Comparison of ENCODE assay signal across 24 cellular contexts in the genomic region with DNA sequence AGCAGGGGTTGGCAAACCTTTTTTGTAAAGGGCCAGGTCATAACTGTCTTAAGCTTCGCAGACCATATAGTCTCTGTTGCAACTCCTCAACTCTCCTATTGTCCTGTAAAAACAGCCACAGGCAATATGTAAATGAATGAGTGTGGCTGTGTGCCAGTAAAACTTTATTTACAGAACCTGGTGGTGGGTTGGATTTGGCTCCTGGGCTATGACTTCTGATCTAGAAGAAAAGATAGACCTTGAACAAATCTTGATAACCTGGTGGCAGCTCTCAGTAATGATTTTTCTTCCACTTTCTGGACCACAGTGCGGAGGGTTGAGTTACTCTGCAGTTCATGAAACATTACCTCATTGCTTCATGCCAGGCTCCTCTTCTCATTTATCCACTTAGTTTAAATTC.
"Had no signal": no experiment of that assay in that cellular context is flagged by ENCODE, and none has a peak within 500 bp of the region (broad histone marks: within the 10 kb centered on the region; RNA-seq: fewer than 3 reads in every experiment).

No MANE protein-coding gene starts in this region.

- H3K36me3 ChIP-seq: brain microvascular endothelial cell, cardiac muscle cell had no signal

- H3K4me3 ChIP-seq: cardiac muscle cell had no signal

- H3K9ac ChIP-seq: KMS-11 had no signal

- H3K4me2 ChIP-seq: KMS-11 had no signal

- H3K27me3 ChIP-seq: brain microvascular endothelial cell, cardiac muscle cell had no signal

- ATAC-seq: activated CD8-positive, alpha-beta memory T cell treated with anti-CD3 and anti-CD28 coated beads, Interleukin-2, amount 10 ng/mL, durations not matched to agents 7 days and 5 days; activated T-cell treated with anti-CD3 and anti-CD28 coated beads, Interleukin-2, amount 50 U/mL, for 4 hours; activated T-helper 17 cell treated with anti-CD3 and anti-CD28 coated beads, Interleukin-2, amount 50 U/mL, for 72 hours; PC-3 had no signal

- DNase-seq: activated B cell treated with CpG ODN at 0.5 μM for 24 hours; activated CD4-positive, alpha-beta T cell treated with anti-CD3 and anti-CD28 coated beads for 1 hour; activated CD4-positive, alpha-beta T cell treated with anti-CD3 and anti-CD28 coated beads, Interleukin-2, amount 10 ng/mL, durations not matched to agents 24 days and 14 days; activated CD4-positive, alpha-beta T cell treated with anti-CD3 and anti-CD28 coated beads, Interleukin-2, amount 50 U/mL, for 48 hours; activated CD8-positive, alpha-beta memory T cell treated with anti-CD3 and anti-CD28 coated beads, Interleukin-2, amount 10 ng/mL, durations not matched to agents 7 days and 5 days; activated gamma-delta T cell; activated naive CD4-positive, alpha-beta T cell treated with anti-CD3 and anti-CD28 coated beads for 36 hours; activated T-cell treated with anti-CD3 and anti-CD28 coated beads, Interleukin-2, amount 50 U/mL, for 4 hours; amygdala; brain microvascular endothelial cell; MM.1S; NCI-H1105; NCI-H1436; NCI-H1694 treated with DMSO at 0.1 percent for 48 hours; NCI-H2029 treated with DMSO at 0.1 percent for 48 hours; NCI-H69; NK-92 treated with Interleukin-12 subunit alpha and Interleukin-12 subunit beta, amount 100 ng/mL, for 24 hours; PC-3; SHP77 treated with DMSO at 0.1 percent for 48 hours had no signal

- H3K27ac ChIP-seq: brain microvascular endothelial cell, cardiac muscle cell, KMS-11 had no signal

- FAIRE-seq: astrocyte, RCC 7860 had no signal
